ENCODE assay signal across 1 cellular context in the genomic region with DNA sequence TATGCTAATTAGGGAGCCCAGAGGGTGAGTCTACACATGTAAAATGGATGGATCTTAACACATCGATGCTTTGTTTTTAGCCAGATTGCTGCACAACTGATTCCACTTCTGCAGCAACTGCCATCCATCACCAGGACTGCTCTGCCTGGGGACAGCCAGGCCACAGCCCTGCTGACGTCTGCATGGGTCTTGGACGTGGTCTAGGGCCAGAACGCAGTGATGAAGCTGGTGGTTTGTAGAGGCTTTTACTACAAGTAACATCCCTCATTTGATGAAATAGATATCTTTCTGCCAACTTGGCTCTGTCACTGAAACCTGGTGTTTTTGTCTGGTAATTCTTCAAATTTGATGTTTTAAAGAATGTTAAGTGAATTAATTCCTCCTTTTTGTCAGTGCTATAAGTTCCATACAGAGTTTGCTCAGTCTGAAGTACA.
A peak's percentile ranks its signal among the peaks of the same experiment; 100 is the strongest.
TF ChIP-seq lines count a peak whose summit lies in the region.

No MANE protein-coding gene starts in this region.

TF ChIP-seq in HEK293, 187 proteins besides CTCF, POLR2A, EP300 and RAD21:
- no peak for TF ChIP-seq ZNF626 (tag by site-specific recombination; IDR thresholded peaks at IDR 0.05)
- no peak for TF ChIP-seq ZNF248 (tag by site-specific recombination; IDR thresholded peaks at IDR 0.05)
- TF ChIP-seq ZBTB17 (tag by site-specific recombination; IDR thresholded peaks at IDR 0.05): peak; percentile 99
- TF ChIP-seq ZNF670 (tag by site-specific recombination; IDR thresholded peaks at IDR 0.05; ENCODE audit: low read depth): no peak
- TF ChIP-seq ZNF600 (tag by site-specific recombination; IDR thresholded peaks at IDR 0.05): peak; percentile 46; the same call in 1 of the 2 replicates
- no peak for TF ChIP-seq ZFP41 (tag by site-specific recombination; IDR thresholded peaks at IDR 0.05; ENCODE audit: borderline replicate concordance)
- TF ChIP-seq ZNF501 (tag by site-specific recombination; IDR thresholded peaks at IDR 0.05): no peak
- TF ChIP-seq ZNF214 (tag by site-specific recombination; IDR thresholded peaks at IDR 0.05; ENCODE audit: borderline replicate concordance): no peak
- TF ChIP-seq ZNF174 (tag by site-specific recombination; IDR thresholded peaks at IDR 0.05): no peak
- TF ChIP-seq, protein P1, sequence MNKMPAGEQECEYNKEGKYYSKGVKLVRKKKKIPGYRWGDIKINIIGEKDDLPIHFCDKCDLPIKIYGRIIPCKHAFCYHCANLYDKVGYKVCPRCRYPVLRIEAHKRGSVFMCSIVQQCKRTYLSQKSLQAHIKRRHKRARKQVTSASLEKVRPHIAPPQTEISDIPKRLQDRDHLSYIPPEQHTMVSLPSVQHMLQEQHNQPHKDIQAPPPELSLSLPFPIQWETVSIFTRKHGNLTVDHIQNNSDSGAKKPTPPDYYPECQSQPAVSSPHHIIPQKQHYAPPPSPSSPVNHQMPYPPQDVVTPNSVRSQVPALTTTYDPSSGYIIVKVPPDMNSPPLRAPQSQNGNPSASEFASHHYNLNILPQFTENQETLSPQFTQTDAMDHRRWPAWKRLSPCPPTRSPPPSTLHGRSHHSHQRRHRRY (tag by site-specific recombination; IDR thresholded peaks at IDR 0.05): no peak
- TF ChIP-seq, protein P2, sequence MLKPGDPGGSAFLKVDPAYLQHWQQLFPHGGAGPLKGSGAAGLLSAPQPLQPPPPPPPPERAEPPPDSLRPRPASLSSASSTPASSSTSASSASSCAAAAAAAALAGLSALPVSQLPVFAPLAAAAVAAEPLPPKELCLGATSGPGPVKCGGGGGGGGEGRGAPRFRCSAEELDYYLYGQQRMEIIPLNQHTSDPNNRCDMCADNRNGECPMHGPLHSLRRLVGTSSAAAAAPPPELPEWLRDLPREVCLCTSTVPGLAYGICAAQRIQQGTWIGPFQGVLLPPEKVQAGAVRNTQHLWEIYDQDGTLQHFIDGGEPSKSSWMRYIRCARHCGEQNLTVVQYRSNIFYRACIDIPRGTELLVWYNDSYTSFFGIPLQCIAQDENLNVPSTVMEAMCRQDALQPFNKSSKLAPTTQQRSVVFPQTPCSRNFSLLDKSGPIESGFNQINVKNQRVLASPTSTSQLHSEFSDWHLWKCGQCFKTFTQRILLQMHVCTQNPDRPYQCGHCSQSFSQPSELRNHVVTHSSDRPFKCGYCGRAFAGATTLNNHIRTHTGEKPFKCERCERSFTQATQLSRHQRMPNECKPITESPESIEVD (tag by site-specific recombination; IDR thresholded peaks at IDR 0.05): no peak
- TF ChIP-seq, protein P3, sequence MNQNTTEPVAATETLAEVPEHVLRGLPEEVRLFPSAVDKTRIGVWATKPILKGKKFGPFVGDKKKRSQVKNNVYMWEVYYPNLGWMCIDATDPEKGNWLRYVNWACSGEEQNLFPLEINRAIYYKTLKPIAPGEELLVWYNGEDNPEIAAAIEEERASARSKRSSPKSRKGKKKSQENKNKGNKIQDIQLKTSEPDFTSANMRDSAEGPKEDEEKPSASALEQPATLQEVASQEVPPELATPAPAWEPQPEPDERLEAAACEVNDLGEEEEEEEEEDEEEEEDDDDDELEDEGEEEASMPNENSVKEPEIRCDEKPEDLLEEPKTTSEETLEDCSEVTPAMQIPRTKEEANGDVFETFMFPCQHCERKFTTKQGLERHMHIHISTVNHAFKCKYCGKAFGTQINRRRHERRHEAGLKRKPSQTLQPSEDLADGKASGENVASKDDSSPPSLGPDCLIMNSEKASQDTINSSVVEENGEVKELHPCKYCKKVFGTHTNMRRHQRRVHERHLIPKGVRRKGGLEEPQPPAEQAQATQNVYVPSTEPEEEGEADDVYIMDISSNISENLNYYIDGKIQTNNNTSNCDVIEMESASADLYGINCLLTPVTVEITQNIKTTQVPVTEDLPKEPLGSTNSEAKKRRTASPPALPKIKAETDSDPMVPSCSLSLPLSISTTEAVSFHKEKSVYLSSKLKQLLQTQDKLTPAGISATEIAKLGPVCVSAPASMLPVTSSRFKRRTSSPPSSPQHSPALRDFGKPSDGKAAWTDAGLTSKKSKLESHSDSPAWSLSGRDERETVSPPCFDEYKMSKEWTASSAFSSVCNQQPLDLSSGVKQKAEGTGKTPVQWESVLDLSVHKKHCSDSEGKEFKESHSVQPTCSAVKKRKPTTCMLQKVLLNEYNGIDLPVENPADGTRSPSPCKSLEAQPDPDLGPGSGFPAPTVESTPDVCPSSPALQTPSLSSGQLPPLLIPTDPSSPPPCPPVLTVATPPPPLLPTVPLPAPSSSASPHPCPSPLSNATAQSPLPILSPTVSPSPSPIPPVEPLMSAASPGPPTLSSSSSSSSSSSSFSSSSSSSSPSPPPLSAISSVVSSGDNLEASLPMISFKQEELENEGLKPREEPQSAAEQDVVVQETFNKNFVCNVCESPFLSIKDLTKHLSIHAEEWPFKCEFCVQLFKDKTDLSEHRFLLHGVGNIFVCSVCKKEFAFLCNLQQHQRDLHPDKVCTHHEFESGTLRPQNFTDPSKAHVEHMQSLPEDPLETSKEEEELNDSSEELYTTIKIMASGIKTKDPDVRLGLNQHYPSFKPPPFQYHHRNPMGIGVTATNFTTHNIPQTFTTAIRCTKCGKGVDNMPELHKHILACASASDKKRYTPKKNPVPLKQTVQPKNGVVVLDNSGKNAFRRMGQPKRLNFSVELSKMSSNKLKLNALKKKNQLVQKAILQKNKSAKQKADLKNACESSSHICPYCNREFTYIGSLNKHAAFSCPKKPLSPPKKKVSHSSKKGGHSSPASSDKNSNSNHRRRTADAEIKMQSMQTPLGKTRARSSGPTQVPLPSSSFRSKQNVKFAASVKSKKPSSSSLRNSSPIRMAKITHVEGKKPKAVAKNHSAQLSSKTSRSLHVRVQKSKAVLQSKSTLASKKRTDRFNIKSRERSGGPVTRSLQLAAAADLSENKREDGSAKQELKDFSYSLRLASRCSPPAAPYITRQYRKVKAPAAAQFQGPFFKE (tag by site-specific recombination; IDR thresholded peaks at IDR 0.05; ENCODE audit: borderline replicate concordance): no peak
- TF ChIP-seq ZNF548 (tag by site-specific recombination; IDR thresholded peaks at IDR 0.05): no peak
- no peak for TF ChIP-seq ZNF391 (tag by site-specific recombination; IDR thresholded peaks at IDR 0.05; ENCODE audit: borderline replicate concordance, low read depth)
- no peak for TF ChIP-seq ZNF19 (tag by site-specific recombination; IDR thresholded peaks at IDR 0.05; ENCODE audit: low read depth)
- TF ChIP-seq ZNF311 (tag by site-specific recombination; IDR thresholded peaks at IDR 0.05; ENCODE audit: borderline replicate concordance): no peak
